ENCODE assay signal across 20 cellular contexts in the genomic region with DNA sequence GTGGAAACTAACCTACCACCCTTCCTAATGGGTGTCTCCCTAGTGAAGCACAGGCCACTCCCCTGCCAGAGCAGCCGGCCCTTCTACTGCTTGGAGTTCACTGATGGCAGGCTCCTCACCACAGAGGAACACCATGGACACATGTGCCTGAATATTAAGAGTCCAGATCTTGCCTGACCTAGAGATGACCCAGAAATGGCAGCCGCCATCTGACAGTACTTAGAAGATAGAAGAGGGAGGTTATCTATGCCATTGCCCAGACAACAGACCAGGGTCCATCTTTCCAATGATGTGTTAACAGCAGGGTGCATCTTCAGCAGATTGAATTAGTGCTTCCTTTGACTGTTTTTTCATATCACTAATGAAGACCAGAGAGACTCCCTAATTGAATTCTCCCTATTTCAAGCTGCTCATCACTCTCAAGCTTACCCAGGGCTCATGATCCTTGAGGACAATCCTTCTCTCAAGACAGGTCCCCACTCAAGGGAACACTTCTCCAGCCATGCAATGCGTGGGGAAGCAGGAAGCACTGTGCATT. TPM values are rescaled to one million over a fixed set of nuclear protein-coding genes. Genes with fewer than 3 reads are reported as not detected.
"Had no signal": no experiment of that assay in that cellular context is flagged by ENCODE, and none has a peak within 500 bp of the region (broad histone marks: within the 10 kb centered on the region; RNA-seq: fewer than 3 reads in every experiment).

No MANE protein-coding gene starts in this region.

- H3K27ac Mint-ChIP-seq: activated CD4-positive, alpha-beta T cell treated with anti-CD3 and anti-CD28 coated beads, Interleukin-2, amount 10 ng/mL, durations not matched to agents 7 days and 5 days; activated naive CD8-positive, alpha-beta T cell treated with anti-CD3 and anti-CD28 coated beads for 36 hours; activated T-helper 1 cell treated with anti-CD3 and anti-CD28 coated beads, Interleukin-12 subunit alpha, Interleukin-12 subunit beta, Interleukin-2, Interleukin-4 antibody, amounts not matched to agents 30 ng/mL and 10 ng/mL and 1 ng/mL, durations not matched to agents 14 hours and 24 hours and 36 hours; naive thymus-derived CD8-positive, alpha-beta T cell; T-cell had no signal

- H3K4me3 Mint-ChIP-seq: activated CD4-positive, alpha-beta T cell treated with anti-CD3 and anti-CD28 coated beads, Interleukin-2, amount 10 ng/mL, durations not matched to agents 7 days and 5 days; activated naive CD8-positive, alpha-beta T cell treated with anti-CD3 and anti-CD28 coated beads for 36 hours; activated T-helper 1 cell treated with anti-CD3 and anti-CD28 coated beads, Interleukin-12 subunit alpha, Interleukin-12 subunit beta, Interleukin-2, Interleukin-4 antibody, amounts not matched to agents 30 ng/mL and 10 ng/mL and 1 ng/mL, durations not matched to agents 14 hours and 24 hours and 36 hours; naive thymus-derived CD8-positive, alpha-beta T cell; T-cell had no signal

- H3K36me3 ChIP-seq: pancreas, right lobe of liver, spleen, thyroid gland had no signal

- H3K9me3 ChIP-seq: body of pancreas, mucosa of descending colon, pancreas, right lobe of liver, spleen, thyroid gland had no signal

- H3K27ac ChIP-seq: body of pancreas, pancreas, right lobe of liver, SK-N-MC, thyroid gland had no signal

- DNase-seq: activated CD4-positive, alpha-beta T cell treated with anti-CD3 and anti-CD28 coated beads, Interleukin-2, amount 10 ng/mL, durations not matched to agents 7 days and 5 days; activated gamma-delta T cell treated with Interleukin-2 at 50 U/mL for 16 hours; activated naive CD8-positive, alpha-beta T cell treated with anti-CD3 and anti-CD28 coated beads for 36 hours; body of pancreas; foreskin melanocyte; head of caudate nucleus; kidney; mesenchymal stem cell; mucosa of descending colon; naive thymus-derived CD8-positive, alpha-beta T cell; pancreas; right lobe of liver; spleen; stimulated activated CD8-positive, alpha-beta memory T cell treated with anti-CD3 and anti-CD28 coated beads, Interleukin-4, amount 100 ng/mL, for 48 hours; stimulated activated naive CD4-positive, alpha-beta T cell; T-cell; thyroid gland had no signal

- H3K4me3 ChIP-seq: body of pancreas, coronary artery, mucosa of descending colon, pancreas, right lobe of liver, SK-N-MC, spleen, thyroid gland had no signal

- H3K9me3 Mint-ChIP-seq: activated CD4-positive, alpha-beta T cell treated with anti-CD3 and anti-CD28 coated beads, Interleukin-2, amount 10 ng/mL, durations not matched to agents 7 days and 5 days; activated naive CD8-positive, alpha-beta T cell treated with anti-CD3 and anti-CD28 coated beads for 36 hours; activated T-helper 1 cell treated with anti-CD3 and anti-CD28 coated beads, Interleukin-12 subunit alpha, Interleukin-12 subunit beta, Interleukin-2, Interleukin-4 antibody, amounts not matched to agents 30 ng/mL and 10 ng/mL and 1 ng/mL, durations not matched to agents 14 hours and 24 hours and 36 hours; naive thymus-derived CD8-positive, alpha-beta T cell; T-cell had no signal

- H3K27me3 Mint-ChIP-seq: activated naive CD8-positive, alpha-beta T cell treated with anti-CD3 and anti-CD28 coated beads for 36 hours had no signal

- H3K36me3 Mint-ChIP-seq: activated naive CD8-positive, alpha-beta T cell treated with anti-CD3 and anti-CD28 coated beads for 36 hours; naive thymus-derived CD8-positive, alpha-beta T cell; T-cell had no signal

- H3K4me1 ChIP-seq: thyroid gland had no signal

- ATAC-seq: body of pancreas; mucosa of descending colon; naive thymus-derived CD8-positive, alpha-beta T cell; right lobe of liver; T-cell had no signal

- H3K27me3 ChIP-seq: body of pancreas, pancreas, right lobe of liver, thyroid gland had no signal

RNA-seq across cellular contexts. Expression of a gene that starts 59.8 kb away (rescaled TPM):
- total RNA-seq: activated CD4-positive, alpha-beta T cell treated with anti-CD3 and anti-CD28 coated beads, Interleukin-2, amount 10 ng/mL, durations not matched to agents 7 days and 5 days had no signal
